1 cellular context compared by ENCODE assay signal in the genomic region with DNA sequence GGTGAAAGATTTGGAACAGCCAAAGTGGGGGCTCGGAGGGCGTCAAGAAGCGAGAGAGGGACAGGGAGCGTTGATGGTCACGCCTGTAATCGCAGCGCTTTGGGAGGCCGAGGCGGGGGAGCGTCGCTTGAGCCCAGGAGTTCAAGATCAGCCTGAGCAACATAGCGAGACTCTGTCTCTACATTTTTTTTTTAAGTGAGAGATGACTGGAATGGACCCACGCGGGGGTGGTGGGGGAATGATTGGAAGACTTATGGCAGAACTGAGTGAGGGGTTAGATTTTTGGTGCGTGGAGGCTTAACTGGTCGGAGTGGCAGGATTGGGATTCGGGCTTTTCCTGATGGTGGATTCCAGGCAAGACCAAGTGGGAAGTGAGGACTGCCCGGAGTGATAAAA.
TF ChIP-seq lines count a peak whose summit lies in the region.

No MANE protein-coding gene starts in this region.

TF ChIP-seq in HepG2, 621 proteins besides CTCF, POLR2A, EP300 and RAD21 (continued from another document):
- no peak for TF ChIP-seq RBM39 (IDR thresholded peaks at IDR 0.05; ENCODE audit: low read depth, low read length, poor library complexity, severe bottlenecking)
- no peak for TF ChIP-seq ZNF761 (CRISPR knock-in tag; conservative IDR thresholded peaks at IDR 0.05)
- TF ChIP-seq TIGD3 (CRISPR knock-in tag; IDR thresholded peaks at IDR 0.05; ENCODE audit: borderline replicate concordance): no peak
- no peak for TF ChIP-seq HMGXB4 (CRISPR knock-in tag; IDR thresholded peaks at IDR 0.05; ENCODE audit: borderline replicate concordance in 1 of 2, low read depth in 1 of 2)
- TF ChIP-seq ZNF564 (CRISPR knock-in tag; IDR thresholded peaks at IDR 0.05): 0 out of 2 replicates have a peak, but pooled peaks have one; percentile 23
- 0 out of 2 replicates have a peak, but pooled peaks have one; percentile 11 for TF ChIP-seq ZNF75D (CRISPR knock-in tag; IDR thresholded peaks at IDR 0.05; ENCODE audit: borderline replicate concordance)
- no peak for TF ChIP-seq ZNF552 (CRISPR knock-in tag; IDR thresholded peaks at IDR 0.05; ENCODE audit: borderline replicate concordance)
- peak; percentile 0 for TF ChIP-seq MED8 (CRISPR knock-in tag; IDR thresholded peaks at IDR 0.05; ENCODE audit: insufficient replicate concordance)
- no peak for TF ChIP-seq ZGPAT (CRISPR knock-in tag; IDR thresholded peaks at IDR 0.05)
- TF ChIP-seq SYNCRIP (IDR thresholded peaks at IDR 0.05; ENCODE audit: insufficient read depth, low read depth, low read length): no peak
